In the genomic region with DNA sequence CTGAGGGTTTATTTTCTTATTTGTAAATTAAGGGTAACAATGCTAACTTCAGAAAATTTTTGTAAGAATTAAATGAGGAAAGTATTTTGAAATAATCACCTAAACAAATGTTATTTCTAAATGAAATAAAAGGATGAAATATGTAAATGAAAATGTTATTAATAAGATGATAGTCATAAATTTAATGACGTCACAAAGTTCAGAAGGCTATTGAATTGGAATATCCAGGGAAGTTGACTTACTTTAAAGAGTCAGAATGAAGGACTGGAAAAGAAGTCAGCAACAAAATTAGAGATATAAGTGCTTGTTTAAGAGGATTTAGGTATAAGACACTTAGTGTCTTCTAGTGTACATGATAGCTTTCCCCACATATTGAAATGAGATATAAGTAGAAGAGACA, we compare ENCODE assay signal across 22 cellular contexts.
DNase-seq lines count a peak whose midpoint lies in the region; ATAC-seq, FAIRE-seq and TF ChIP-seq lines count a peak whose summit lies in the region.
"Had no signal": no experiment of that assay in that cellular context is flagged by ENCODE, and none has a peak within 500 bp of the region (broad histone marks: within the 10 kb centered on the region; RNA-seq: fewer than 3 reads in every experiment).

No MANE protein-coding gene starts in this region.

- FAIRE-seq in D721Med (lab: Jason Lieb, UNC) = peak; percentile 99
- peak; percentile 70 for FAIRE-seq in endometrium (lab: Jason Lieb, UNC)
- FAIRE-seq: A204.1, G401.6, GM12892, GM18507, GM19239 had no signal

- H3K9me3 Mint-ChIP-seq in MCF 10A (ENCODE audit: unreplicated experiment) = no peaks in the 10 kb centered on the region

- H3K4me1 Mint-ChIP-seq in MCF 10A (ENCODE audit: insufficient read depth, unreplicated experiment) = no peaks in the 10 kb centered on the region
- H3K4me1 Mint-ChIP-seq: CD14-positive monocyte; CD4-positive, alpha-beta memory T cell; CD4-positive, CD25-positive, alpha-beta regulatory T cell; CD8-positive, alpha-beta memory T cell had no signal

- TF ChIP-seq CTCF in D721Med (IDR thresholded peaks at IDR 0.05; ENCODE audit: insufficient read depth, missing control alignments) (no peak), MCF 10A (IDR thresholded peaks at IDR 0.05; ENCODE audit: unreplicated experiment) (no peak)

- no peak overlapping the region for H3K27ac Mint-ChIP-seq in MCF 10A (ENCODE audit: low read depth, unreplicated experiment)
- H3K27ac Mint-ChIP-seq: CD14-positive monocyte; CD4-positive, alpha-beta memory T cell; CD4-positive, CD25-positive, alpha-beta regulatory T cell; CD8-positive, alpha-beta memory T cell had no signal

- intact Hi-C loops in MCF 10A (cut with micrococcal nuclease) = no loop called here

- H3K27me3 Mint-ChIP-seq in MCF 10A (ENCODE audit: insufficient read depth, unreplicated experiment) = peaks cover 42% of the 10 kb centered on the region
- H3K27me3 Mint-ChIP-seq: CD4-positive, alpha-beta memory T cell; CD4-positive, CD25-positive, alpha-beta regulatory T cell; CD8-positive, alpha-beta memory T cell had no signal

- no TSS peak for BruUV-seq in MCF 10A (replicated peaks; lab: Mats Ljungman, UMichigan)

- H3K4me3 Mint-ChIP-seq in MCF 10A (ENCODE audit: unreplicated experiment) = no peak overlapping the region
- H3K4me3 Mint-ChIP-seq: CD14-positive monocyte; CD4-positive, alpha-beta memory T cell; CD4-positive, CD25-positive, alpha-beta regulatory T cell; CD8-positive, alpha-beta memory T cell had no signal

- ATAC-seq in GM18858 (IDR thresholded peaks at IDR 0.05; ENCODE audit: unreplicated experiment) = no peak

- CTCF ChIA-PET in MCF 10A (lab: Yijun Ruan, JAX) = no interaction called here

- POLR2A ChIA-PET in MCF 10A (lab: Yijun Ruan, JAX) = no interaction called here

- no peaks in the 10 kb centered on the region for H3K36me3 Mint-ChIP-seq in MCF 10A (ENCODE audit: insufficient read depth, unreplicated experiment)
- H3K36me3 Mint-ChIP-seq: CD14-positive monocyte; CD4-positive, alpha-beta memory T cell; CD4-positive, CD25-positive, alpha-beta regulatory T cell; CD8-positive, alpha-beta memory T cell had no signal

- DNase-seq in D721Med (ENCODE audit: insufficient read length, low spot score) = no peak
- peak; percentile 1 for DNase-seq in HuH-7.5 (ENCODE audit: low spot score)
- DNase-seq in MCF 10A (ENCODE audit: unreplicated experiment) = no peak
- DNase-seq in activated CD4-positive, alpha-beta T cell treated with anti-CD3 and anti-CD28 coated beads, Interleukin-2, amount 50 U/mL, for 4 hours = no peak
- DNase-seq: 8988T; ACHN; BE2C; C1 segment of cervical spinal cord; CD4-positive, alpha-beta memory T cell; CD4-positive, CD25-positive, alpha-beta regulatory T cell; CD8-positive, alpha-beta memory T cell; COR-L47; DMS79 treated with DMSO at 0.1 percent for 48 hours; GF-D8 had no signal
